16 cellular contexts compared by ENCODE assay signal in genomic region chr4:153763404-153763803, GRCh38. TPM values are rescaled to one million over a fixed set of nuclear protein-coding genes. Genes with fewer than 3 reads are reported as not detected.
A peak's percentile ranks its signal among the peaks of the same experiment; 100 is the strongest.
DNase-seq lines count a peak whose midpoint lies in the region; ATAC-seq and TF ChIP-seq lines count a peak whose summit lies in the region.
"Had no signal": no experiment of that assay in that cellular context is flagged by ENCODE, and none has a peak within 500 bp of the region (broad histone marks: within the 10 kb centered on the region; RNA-seq: fewer than 3 reads in every experiment).

No MANE protein-coding gene starts in this region.

- H3K4me3 Mint-ChIP-seq in activated CD8-positive, alpha-beta T cell treated with anti-CD3 and anti-CD28 coated beads for 36 hours, result no peak overlapping the region
- H3K4me3 Mint-ChIP-seq in activated CD8-positive, alpha-beta T cell treated with anti-CD3 and anti-CD28 coated beads, Interleukin-2, amount 10 ng/mL, durations not matched to agents 7 days and 5 days, result no peak overlapping the region
- H3K4me3 Mint-ChIP-seq in chondrocyte (ENCODE audit: unreplicated experiment), result no peak overlapping the region
- H3K4me3 Mint-ChIP-seq in activated CD8-positive, alpha-beta memory T cell treated with anti-CD3 and anti-CD28 coated beads, Interleukin-2, amount 10 ng/mL, durations not matched to agents 7 days and 5 days, result no peak overlapping the region
- H3K4me3 Mint-ChIP-seq: B cell; IgD-negative memory B cell; stimulated activated naive B cell treated with anti-CD40 and anti-IgM and Interleukin-4, amounts not matched to agents 10 μg/mL and 1 μg/mL and 100 μg/mL, for 72 hours had no signal

- intact Hi-C loops in activated CD8-positive, alpha-beta T cell treated with anti-CD3 and anti-CD28 coated beads for 36 hours (cut with micrococcal nuclease), result no loop called here

- H3K9me3 Mint-ChIP-seq in activated CD8-positive, alpha-beta T cell treated with anti-CD3 and anti-CD28 coated beads for 36 hours, result peaks cover 3% of the 10 kb centered on the region
- no peaks in the 10 kb centered on the region for H3K9me3 Mint-ChIP-seq in activated CD8-positive, alpha-beta T cell treated with anti-CD3 and anti-CD28 coated beads, Interleukin-2, amount 10 ng/mL, durations not matched to agents 7 days and 5 days (ENCODE audit: insufficient read depth)
- no peaks in the 10 kb centered on the region for H3K9me3 Mint-ChIP-seq in chondrocyte (ENCODE audit: low read depth)
- H3K9me3 Mint-ChIP-seq in activated CD8-positive, alpha-beta memory T cell treated with anti-CD3 and anti-CD28 coated beads, Interleukin-2, amount 10 ng/mL, durations not matched to agents 7 days and 5 days (ENCODE audit: low read depth), result no peaks in the 10 kb centered on the region

- no peak overlapping the region for H3K27ac Mint-ChIP-seq in activated CD8-positive, alpha-beta T cell treated with anti-CD3 and anti-CD28 coated beads for 36 hours
- no peak overlapping the region for H3K27ac Mint-ChIP-seq in activated CD8-positive, alpha-beta T cell treated with anti-CD3 and anti-CD28 coated beads, Interleukin-2, amount 10 ng/mL, durations not matched to agents 7 days and 5 days
- H3K27ac Mint-ChIP-seq in chondrocyte (ENCODE audit: unreplicated experiment), result no peak overlapping the region
- no peak overlapping the region for H3K27ac Mint-ChIP-seq in activated CD8-positive, alpha-beta memory T cell treated with anti-CD3 and anti-CD28 coated beads, Interleukin-2, amount 10 ng/mL, durations not matched to agents 7 days and 5 days
- H3K27ac Mint-ChIP-seq: B cell; IgD-negative memory B cell; stimulated activated naive B cell treated with anti-CD40 and anti-IgM and Interleukin-4, amounts not matched to agents 10 μg/mL and 1 μg/mL and 100 μg/mL, for 72 hours had no signal

- no peak for TF ChIP-seq CTCF in activated CD8-positive, alpha-beta T cell treated with anti-CD3 and anti-CD28 coated beads for 36 hours (IDR thresholded peaks at IDR 0.05)
- peak; percentile 25 for TF ChIP-seq CTCF in NB4 (IDR thresholded peaks at IDR 0.05; ENCODE audit: low read depth, low read length)
- peak; percentile 61 for TF ChIP-seq CTCF in chondrocyte (IDR thresholded peaks at IDR 0.05)
- peak; percentile 39 for TF ChIP-seq CTCF in retinal pigment epithelial cell (conservative IDR thresholded peaks at IDR 0.05; ENCODE audit: low read depth, low read length)
- no peak for TF ChIP-seq CTCF in GM10248 (IDR thresholded peaks at IDR 0.05; ENCODE audit: control extremely low read depth, extremely low read depth, low read depth, missing control alignments)

- DNase-seq in activated CD8-positive, alpha-beta T cell treated with anti-CD3 and anti-CD28 coated beads for 36 hours, result peak; percentile 39
- no peak for DNase-seq in activated CD8-positive, alpha-beta T cell treated with anti-CD3 and anti-CD28 coated beads, Interleukin-2, amount 10 ng/mL, durations not matched to agents 7 days and 5 days
- DNase-seq in NB4 (ENCODE audit: low read depth) (peak; percentile 53), chondrocyte (ENCODE audit: low spot score) (no peak), retinal pigment epithelial cell (ENCODE audit: low read depth) (no peak), activated T-cell treated with anti-CD3 and anti-CD28 coated beads for 4 hours (no peak), GM10248 (ENCODE audit: extremely low spot score) (no peak)
- DNase-seq in activated CD8-positive, alpha-beta memory T cell treated with anti-CD3 and anti-CD28 coated beads, Interleukin-2, amount 10 ng/mL, durations not matched to agents 7 days and 5 days, result no peak
- DNase-seq: activated effector memory CD4-positive, alpha-beta T cell treated with Interleukin-2 at 50 U/mL for 16 hours; cortex of kidney; NCI-H774; stimulated activated CD4-positive, alpha-beta T cell treated with anti-CD3 and anti-CD28 coated beads, Interleukin-12 subunit alpha, Interleukin-12 subunit beta, amount 100 ng/mL, for 4 hours; stimulated activated naive B cell treated with anti-CD40 and anti-IgM and Interleukin-4, amounts not matched to agents 10 μg/mL and 1 μg/mL and 100 μg/mL, for 72 hours had no signal

- CTCF ChIA-PET in activated CD8-positive, alpha-beta T cell treated with anti-CD3 and anti-CD28 coated beads for 36 hours (lab: Charles Lee), result interaction anchor here (1.1 to 2.4 kb wide), 5 partner anchors 13 to 114 kb away, joined by 3 to 15 read pairs (median 6); no protein-coding TSS in a partner anchor
- CTCF ChIA-PET in activated CD8-positive, alpha-beta T cell treated with anti-CD3 and anti-CD28 coated beads, Interleukin-2, amount 10 ng/mL, durations not matched to agents 7 days and 5 days (lab: Charles Lee), result interaction anchor here (0.9 to 2.2 kb wide), 3 partner anchors 13 to 620 kb away, joined by 3 to 14 read pairs (median 4); no protein-coding TSS in a partner anchor
- CTCF ChIA-PET in GM10248 (lab: Yijun Ruan, JAX), result interaction anchor here (1.1 to 1.5 kb wide), 2 partner anchors 12 to 21 kb away, joined by 3 read pairs; no protein-coding TSS in a partner anchor
- CTCF ChIA-PET in activated CD8-positive, alpha-beta memory T cell treated with anti-CD3 and anti-CD28 coated beads, Interleukin-2, amount 10 ng/mL, durations not matched to agents 7 days and 5 days (lab: Charles Lee), result interaction anchor here (0.8 to 1.5 kb wide), 2 partner anchors 14 to 485 kb away, joined by 3 to 4 read pairs; no protein-coding TSS in a partner anchor

- no peak for TF ChIP-seq POLR2A in NB4 (IDR thresholded peaks at IDR 0.05; ENCODE audit: extremely low read depth, insufficient read length)

- no peak overlapping the region for H3K4me3 ChIP-seq in NB4 (ENCODE audit: low read depth, low read length)
- H3K4me3 ChIP-seq in retinal pigment epithelial cell (ENCODE audit: low read length), result no peak overlapping the region

- ATAC-seq in activated CD8-positive, alpha-beta T cell treated with anti-CD3 and anti-CD28 coated beads for 36 hours, result no peak
- no peak for ATAC-seq in activated CD8-positive, alpha-beta T cell treated with anti-CD3 and anti-CD28 coated beads, Interleukin-2, amount 10 ng/mL, durations not matched to agents 7 days and 5 days
- ATAC-seq in activated CD8-positive, alpha-beta memory T cell treated with anti-CD3 and anti-CD28 coated beads, Interleukin-2, amount 10 ng/mL, durations not matched to agents 7 days and 5 days, result no peak
- ATAC-seq: stimulated activated naive B cell treated with anti-CD40 and anti-IgM and Interleukin-4, amounts not matched to agents 10 μg/mL and 1 μg/mL and 100 μg/mL, for 72 hours had no signal

- POLR2A ChIA-PET in activated CD8-positive, alpha-beta T cell treated with anti-CD3 and anti-CD28 coated beads for 36 hours (lab: Charles Lee), result no interaction called here
- POLR2A ChIA-PET in activated CD8-positive, alpha-beta T cell treated with anti-CD3 and anti-CD28 coated beads, Interleukin-2, amount 10 ng/mL, durations not matched to agents 7 days and 5 days (lab: Charles Lee), result no interaction called here
- POLR2A ChIA-PET in GM10248 (lab: Yijun Ruan, JAX), result no interaction called here

- no peaks in the 10 kb centered on the region for H3K4me1 Mint-ChIP-seq in activated CD8-positive, alpha-beta T cell treated with anti-CD3 and anti-CD28 coated beads for 36 hours (ENCODE audit: low read depth)
- no peaks in the 10 kb centered on the region for H3K4me1 Mint-ChIP-seq in activated CD8-positive, alpha-beta T cell treated with anti-CD3 and anti-CD28 coated beads, Interleukin-2, amount 10 ng/mL, durations not matched to agents 7 days and 5 days (ENCODE audit: low read depth)
- peaks cover 12% of the 10 kb centered on the region for H3K4me1 Mint-ChIP-seq in chondrocyte (ENCODE audit: low read depth)
- H3K4me1 Mint-ChIP-seq in activated CD8-positive, alpha-beta memory T cell treated with anti-CD3 and anti-CD28 coated beads, Interleukin-2, amount 10 ng/mL, durations not matched to agents 7 days and 5 days, result no peaks in the 10 kb centered on the region

- H3K36me3 Mint-ChIP-seq in activated CD8-positive, alpha-beta T cell treated with anti-CD3 and anti-CD28 coated beads for 36 hours (ENCODE audit: low read depth), result no peaks in the 10 kb centered on the region
- no peaks in the 10 kb centered on the region for H3K36me3 Mint-ChIP-seq in activated CD8-positive, alpha-beta T cell treated with anti-CD3 and anti-CD28 coated beads, Interleukin-2, amount 10 ng/mL, durations not matched to agents 7 days and 5 days (ENCODE audit: low read depth)
- no peaks in the 10 kb centered on the region for H3K36me3 Mint-ChIP-seq in chondrocyte (ENCODE audit: low read depth)
- H3K36me3 Mint-ChIP-seq in activated CD8-positive, alpha-beta memory T cell treated with anti-CD3 and anti-CD28 coated beads, Interleukin-2, amount 10 ng/mL, durations not matched to agents 7 days and 5 days, result no peaks in the 10 kb centered on the region
- H3K36me3 Mint-ChIP-seq: stimulated activated naive B cell treated with anti-CD40 and anti-IgM and Interleukin-4, amounts not matched to agents 10 μg/mL and 1 μg/mL and 100 μg/mL, for 72 hours had no signal

- H3K27me3 Mint-ChIP-seq in activated CD8-positive, alpha-beta T cell treated with anti-CD3 and anti-CD28 coated beads for 36 hours, result peaks cover 23% of the 10 kb centered on the region
- peaks cover 35% of the 10 kb centered on the region for H3K27me3 Mint-ChIP-seq in activated CD8-positive, alpha-beta T cell treated with anti-CD3 and anti-CD28 coated beads, Interleukin-2, amount 10 ng/mL, durations not matched to agents 7 days and 5 days (ENCODE audit: low read depth)
- H3K27me3 Mint-ChIP-seq in chondrocyte (ENCODE audit: low read depth), result peaks cover 4% of the 10 kb centered on the region
- H3K27me3 Mint-ChIP-seq in activated CD8-positive, alpha-beta memory T cell treated with anti-CD3 and anti-CD28 coated beads, Interleukin-2, amount 10 ng/mL, durations not matched to agents 7 days and 5 days, result peaks cover 54% of the 10 kb centered on the region

RNA-seq across cellular contexts. Expression of gene RNF175, which starts 3.6 kb away (rescaled TPM):
- not detected for total RNA-seq in activated CD8-positive, alpha-beta T cell treated with anti-CD3 and anti-CD28 coated beads for 36 hours
- not detected for total RNA-seq in activated CD8-positive, alpha-beta T cell treated with anti-CD3 and anti-CD28 coated beads, Interleukin-2, amount 10 ng/mL, durations not matched to agents 7 days and 5 days
- total RNA-seq in chondrocyte, result 0.62 to 1.2 TPM (median 0.99 TPM) in 3 replicates
- total RNA-seq in activated CD8-positive, alpha-beta memory T cell treated with anti-CD3 and anti-CD28 coated beads, Interleukin-2, amount 10 ng/mL, durations not matched to agents 7 days and 5 days, result not detected
- total RNA-seq: B cell, myocyte had no signal

RNA-seq across cellular contexts. Expression of gene SFRP2, which starts 25.5 kb away (rescaled TPM):
- not detected for total RNA-seq in activated CD8-positive, alpha-beta T cell treated with anti-CD3 and anti-CD28 coated beads for 36 hours
- not detected for total RNA-seq in activated CD8-positive, alpha-beta T cell treated with anti-CD3 and anti-CD28 coated beads, Interleukin-2, amount 10 ng/mL, durations not matched to agents 7 days and 5 days
- total RNA-seq in chondrocyte, result 120 to 233 TPM (median 130 TPM) in 3 replicates
- not detected for total RNA-seq in activated CD8-positive, alpha-beta memory T cell treated with anti-CD3 and anti-CD28 coated beads, Interleukin-2, amount 10 ng/mL, durations not matched to agents 7 days and 5 days
- total RNA-seq: B cell, myocyte had no signal

Comparison
In these comparisons a context has a peak if more than half of its experiments do, and no peak if none do; other contexts are left out.
1. DNase-seq: peak in activated CD8-positive, alpha-beta T cell treated with anti-CD3 and anti-CD28 coated beads for 36 hours (single experiment) and NB4 (single experiment); none in activated CD8-positive, alpha-beta T cell treated with anti-CD3 and anti-CD28 coated beads, Interleukin-2, amount 10 ng/mL, durations not matched to agents 7 days and 5 days (single experiment), chondrocyte (single experiment), retinal pigment epithelial cell (single experiment), activated T-cell treated with anti-CD3 and anti-CD28 coated beads for 4 hours (single experiment), GM10248 (single experiment) and activated CD8-positive, alpha-beta memory T cell treated with anti-CD3 and anti-CD28 coated beads, Interleukin-2, amount 10 ng/mL, durations not matched to agents 7 days and 5 days (single experiment).
2. CTCF ChIP-seq: peak in NB4 (single experiment), chondrocyte (single experiment) and retinal pigment epithelial cell (single experiment); none in activated CD8-positive, alpha-beta T cell treated with anti-CD3 and anti-CD28 coated beads for 36 hours (single experiment) and GM10248 (single experiment).
3. RNA of gene SFRP2, which starts 25.5 kb away (total RNA-seq): 120 to 233 TPM in chondrocyte; not detected in activated CD8-positive, alpha-beta memory T cell treated with anti-CD3 and anti-CD28 coated beads, Interleukin-2, amount 10 ng/mL, durations not matched to agents 7 days and 5 days, not detected in activated CD8-positive, alpha-beta T cell treated with anti-CD3 and anti-CD28 coated beads for 36 hours and not detected in activated CD8-positive, alpha-beta T cell treated with anti-CD3 and anti-CD28 coated beads, Interleukin-2, amount 10 ng/mL, durations not matched to agents 7 days and 5 days; every median in the first group is over 100 times any median in the second.